37 cellular contexts compared by ENCODE assay signal in genomic region chr9:114791312-114791711, GRCh38. TPM values are rescaled to one million over a fixed set of nuclear protein-coding genes. Genes with fewer than 3 reads are reported as not detected.
"Had no signal": no experiment of that assay in that cellular context is flagged by ENCODE, and none has a peak within 500 bp of the region (broad histone marks: within the 10 kb centered on the region; RNA-seq: fewer than 3 reads in every experiment).

No MANE protein-coding gene starts in this region.

- H3K4me1 ChIP-seq: adrenal gland had no signal

- H3K4me1 Mint-ChIP-seq: activated CD4-positive, alpha-beta T cell treated with anti-CD3 and anti-CD28 coated beads, Interleukin-2, amount 10 ng/mL, durations not matched to agents 24 days and 14 days; activated T-helper 17 cell treated with anti-CD3 and anti-CD28 coated beads, Interleukin-2, amount 50 U/mL, for 72 hours; brain; central memory CD8-positive, alpha-beta T cell had no signal

- H3K4me3 ChIP-seq: adrenal gland, cardiac muscle cell had no signal

- H3K36me3 ChIP-seq: adrenal gland, cardiac muscle cell had no signal

- H3K9me3 ChIP-seq: adrenal gland had no signal

- H3K9me3 Mint-ChIP-seq: activated B cell treated with CpG ODN at 0.5 μM for 24 hours; activated CD4-positive, alpha-beta memory T cell treated with anti-CD3 and anti-CD28 coated beads for 36 hours; activated CD8-positive, alpha-beta T cell treated with anti-CD3 and anti-CD28 coated beads for 36 hours; activated naive CD4-positive, alpha-beta T cell treated with anti-CD3 and anti-CD28 coated beads for 36 hours; activated naive CD4-positive, alpha-beta T cell treated with anti-CD3 and anti-CD28 coated beads, Interleukin-2, amount 50 U/mL, for 72 hours; activated naive CD8-positive, alpha-beta T cell treated with anti-CD3 and anti-CD28 coated beads for 36 hours; activated T-cell treated with anti-CD3 and anti-CD28 coated beads, Interleukin-2, amount 50 U/mL, for 4 hours; activated T-helper 17 cell treated with anti-CD3 and anti-CD28 coated beads, Interleukin-2, amount 50 U/mL, for 72 hours; brain; central memory CD8-positive, alpha-beta T cell; T-helper 2 cell treated with Interferon-gamma antibody and Interleukin-4, amounts not matched to agents 5 μg/mL and 100 μg/mL, for 36 hours had no signal

- H3K4me3 Mint-ChIP-seq: activated B cell treated with CpG ODN at 0.5 μM for 24 hours; activated CD4-positive, alpha-beta memory T cell treated with anti-CD3 and anti-CD28 coated beads for 36 hours; activated CD4-positive, alpha-beta T cell treated with anti-CD3 and anti-CD28 coated beads, Interleukin-2, amount 10 ng/mL, durations not matched to agents 24 days and 14 days; activated CD8-positive, alpha-beta T cell treated with anti-CD3 and anti-CD28 coated beads for 36 hours; activated naive CD4-positive, alpha-beta T cell treated with anti-CD3 and anti-CD28 coated beads for 36 hours; activated naive CD8-positive, alpha-beta T cell treated with anti-CD3 and anti-CD28 coated beads for 36 hours; activated T-cell treated with anti-CD3 and anti-CD28 coated beads, Interleukin-2, amount 50 U/mL, for 4 hours; activated T-cell treated with anti-CD3 and anti-CD28 coated beads, Interleukin-2, amount 50 U/mL, for 72 hours; activated T-helper 1 cell treated with anti-CD3 and anti-CD28 coated beads, Interleukin-12 subunit alpha, Interleukin-12 subunit beta, Interleukin-2, Interleukin-4 antibody, amounts not matched to agents 30 ng/mL and 10 ng/mL and 1 ng/mL, durations not matched to agents 14 hours and 24 hours and 36 hours; activated T-helper 17 cell treated with anti-CD3 and anti-CD28 coated beads, Interleukin-2, amount 50 U/mL, for 72 hours; brain; central memory CD8-positive, alpha-beta T cell; T-helper 1 cell treated with Interleukin-12 subunit alpha and Interleukin-12 subunit beta and Interleukin-4 antibody, amounts not matched to agents 30 μg/mL and 1 μg/mL, for 36 hours; T-helper 2 cell treated with Interferon-gamma antibody and Interleukin-4, amounts not matched to agents 5 μg/mL and 100 μg/mL, for 36 hours had no signal

- H3K36me3 Mint-ChIP-seq: activated CD4-positive, alpha-beta memory T cell treated with anti-CD3 and anti-CD28 coated beads for 36 hours; brain had no signal

- DNase-seq: activated B cell treated with CpG ODN at 0.5 μM for 24 hours; activated CD4-positive, alpha-beta memory T cell treated with anti-CD3 and anti-CD28 coated beads for 36 hours; activated CD4-positive, alpha-beta T cell treated with anti-CD3 and anti-CD28 coated beads for 4 hours; activated CD4-positive, alpha-beta T cell treated with anti-CD3 and anti-CD28 coated beads, Interleukin-2, amount 10 ng/mL, durations not matched to agents 24 days and 14 days; activated CD4-positive, alpha-beta T cell treated with anti-CD3 and anti-CD28 coated beads, Interleukin-2, amount 50 U/mL, for 1 hour; activated CD4-positive, alpha-beta T cell treated with anti-CD3 and anti-CD28 coated beads, Interleukin-2, amount 50 U/mL, for 4 hours; activated CD4-positive, CD25-positive, alpha-beta regulatory T cell treated with anti-CD3 and anti-CD28 coated beads, Interleukin-2, amount 50 U/mL, for 72 hours; activated CD8-positive, alpha-beta memory T cell treated with anti-CD3 and anti-CD28 coated beads, Interleukin-2, amount 50 U/mL, for 4 hours; activated CD8-positive, alpha-beta T cell treated with anti-CD3 and anti-CD28 coated beads for 36 hours; activated effector memory CD4-positive, alpha-beta T cell treated with anti-CD3 and anti-CD28 coated beads, Interleukin-2, amount 50 U/mL, for 16 hours; activated gamma-delta T cell treated with Interleukin-2 at 50 U/mL for 16 hours; activated naive CD4-positive, alpha-beta T cell; activated naive CD4-positive, alpha-beta T cell treated with anti-CD3 and anti-CD28 coated beads for 36 hours; activated naive CD4-positive, alpha-beta T cell treated with anti-CD3 and anti-CD28 coated beads, Interleukin-2, amount 50 U/mL, for 16 hours; activated naive CD8-positive, alpha-beta T cell treated with anti-CD3 and anti-CD28 coated beads for 36 hours; activated T-cell treated with anti-CD3 and anti-CD28 coated beads for 4 hours; activated T-cell treated with anti-CD3 and anti-CD28 coated beads, Interleukin-2, amount 50 U/mL, for 1 hour; activated T-cell treated with anti-CD3 and anti-CD28 coated beads, Interleukin-2, amount 50 U/mL, for 4 hours; activated T-cell treated with anti-CD3 and anti-CD28 coated beads, Interleukin-2, amount 50 U/mL, for 72 hours; adrenal gland; amniotic stem cell; aorta; SW 1271; T-helper 1 cell; T-helper 2 cell; T-helper 9 cell had no signal

- ATAC-seq: activated CD8-positive, alpha-beta T cell treated with anti-CD3 and anti-CD28 coated beads for 36 hours; activated naive CD4-positive, alpha-beta T cell treated with anti-CD3 and anti-CD28 coated beads, Interleukin-2, amount 50 U/mL, for 72 hours; activated T-cell treated with anti-CD3 and anti-CD28 coated beads, Interleukin-2, amount 50 U/mL, for 4 hours; activated T-cell treated with anti-CD3 and anti-CD28 coated beads, Interleukin-2, amount 50 U/mL, for 72 hours; activated T-helper 17 cell treated with anti-CD3 and anti-CD28 coated beads, Interleukin-2, amount 50 U/mL, for 72 hours had no signal

- H3K27me3 Mint-ChIP-seq: activated B cell treated with CpG ODN at 0.5 μM for 24 hours; activated CD4-positive, alpha-beta memory T cell treated with anti-CD3 and anti-CD28 coated beads for 36 hours; activated CD4-positive, alpha-beta T cell treated with anti-CD3 and anti-CD28 coated beads, Interleukin-2, amount 10 ng/mL, durations not matched to agents 24 days and 14 days; activated CD8-positive, alpha-beta T cell treated with anti-CD3 and anti-CD28 coated beads for 36 hours; activated naive CD8-positive, alpha-beta T cell treated with anti-CD3 and anti-CD28 coated beads for 36 hours; activated T-helper 17 cell treated with anti-CD3 and anti-CD28 coated beads, Interleukin-2, amount 50 U/mL, for 72 hours; brain; central memory CD8-positive, alpha-beta T cell had no signal

- H3K27ac ChIP-seq: adrenal gland, cardiac muscle cell, VCaP had no signal

- FAIRE-seq: bronchial epithelial cell, TTC549 had no signal

- H3K27me3 ChIP-seq: adrenal gland had no signal

- H3K27ac Mint-ChIP-seq: activated B cell treated with CpG ODN at 0.5 μM for 24 hours; activated CD4-positive, alpha-beta memory T cell treated with anti-CD3 and anti-CD28 coated beads for 36 hours; activated CD4-positive, alpha-beta T cell treated with anti-CD3 and anti-CD28 coated beads, Interleukin-2, amount 10 ng/mL, durations not matched to agents 24 days and 14 days; activated CD8-positive, alpha-beta T cell treated with anti-CD3 and anti-CD28 coated beads for 36 hours; activated naive CD4-positive, alpha-beta T cell treated with anti-CD3 and anti-CD28 coated beads for 36 hours; activated naive CD4-positive, alpha-beta T cell treated with anti-CD3 and anti-CD28 coated beads, Interleukin-2, amount 50 U/mL, for 72 hours; activated naive CD8-positive, alpha-beta T cell treated with anti-CD3 and anti-CD28 coated beads for 36 hours; activated T-cell treated with anti-CD3 and anti-CD28 coated beads, Interleukin-2, amount 50 U/mL, for 72 hours; activated T-helper 1 cell treated with anti-CD3 and anti-CD28 coated beads, Interleukin-12 subunit alpha, Interleukin-12 subunit beta, Interleukin-2, Interleukin-4 antibody, amounts not matched to agents 30 ng/mL and 10 ng/mL and 1 ng/mL, durations not matched to agents 14 hours and 24 hours and 36 hours; activated T-helper 17 cell treated with anti-CD3 and anti-CD28 coated beads, Interleukin-2, amount 50 U/mL, for 72 hours; brain; T-helper 1 cell treated with Interleukin-12 subunit alpha and Interleukin-12 subunit beta and Interleukin-4 antibody, amounts not matched to agents 30 μg/mL and 1 μg/mL, for 36 hours; T-helper 2 cell treated with Interferon-gamma antibody and Interleukin-4, amounts not matched to agents 5 μg/mL and 100 μg/mL, for 36 hours had no signal

RNA-seq across cellular contexts. Expression of gene TNFSF15, which starts 14.5 kb away (rescaled TPM):
- total RNA-seq: bronchial epithelial cell, cardiac muscle cell had no signal
- polyA plus RNA-seq: cardiac muscle cell had no signal
